Comparison of ENCODE assay signal across 9 cellular contexts in the genomic region with DNA sequence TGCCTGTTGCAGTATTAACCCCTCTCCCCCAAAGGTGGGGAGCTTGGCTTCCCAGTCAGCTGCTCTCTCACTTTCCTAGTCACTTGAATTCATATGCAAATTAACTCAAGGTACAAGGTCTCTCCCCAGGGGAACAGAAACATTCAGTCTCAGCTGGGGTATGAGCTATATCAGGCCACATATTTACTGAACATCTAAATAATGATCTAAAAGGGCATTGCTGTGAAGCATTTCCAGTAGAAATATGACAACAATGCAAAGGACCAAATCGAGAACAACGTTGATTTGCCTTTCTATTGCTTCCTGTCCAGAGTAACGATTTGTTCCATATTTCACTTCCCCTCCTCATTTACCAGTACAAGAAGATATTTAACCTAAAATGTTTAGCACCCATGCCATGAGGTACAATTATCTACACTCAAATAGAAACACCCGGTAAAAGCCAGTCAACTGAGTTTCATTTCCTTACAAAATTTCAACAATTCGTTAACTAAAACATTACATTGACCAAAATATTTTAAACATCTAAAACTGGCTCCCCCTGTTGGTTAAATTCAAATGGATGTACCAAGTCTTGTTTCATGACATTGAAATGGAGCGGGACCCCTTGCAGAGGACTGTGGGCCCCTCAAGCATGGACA. TPM values are rescaled to one million over a fixed set of nuclear protein-coding genes. Genes with fewer than 3 reads are reported as not detected.
DNase-seq lines count a peak whose midpoint lies in the region; ATAC-seq and TF ChIP-seq lines count a peak whose summit lies in the region.
"Had no signal": no experiment of that assay in that cellular context is flagged by ENCODE, and none has a peak within 500 bp of the region (broad histone marks: within the 10 kb centered on the region; RNA-seq: fewer than 3 reads in every experiment).

No MANE protein-coding gene starts in this region.

- peak overlapping the region; percentile 61 for H3K4me3 Mint-ChIP-seq in activated T-cell treated with anti-CD3 and anti-CD28 coated beads, Interleukin-2, amount 50 U/mL, for 4 hours
- no peak overlapping the region for H3K4me3 Mint-ChIP-seq in MCF 10A (ENCODE audit: unreplicated experiment)
- H3K4me3 Mint-ChIP-seq: brain had no signal

- intact Hi-C loops in MCF 10A (cut with micrococcal nuclease): no loop called here

- CTCF ChIA-PET in MCF 10A (lab: Yijun Ruan, JAX): interaction anchor here (0.6 to 1.5 kb wide), 4 partner anchors 9 to 1422 kb away, joined by 3 to 5 read pairs (median 4); no protein-coding TSS in a partner anchor

- TF ChIP-seq CTCF in epithelial cell of esophagus (IDR thresholded peaks at IDR 0.05; ENCODE audit: insufficient read depth, low read depth, low read length, missing control alignments) (no peak), MCF 10A (IDR thresholded peaks at IDR 0.05; ENCODE audit: unreplicated experiment) (no peak)

- peak in 1 of 2 donors; percentile 25 for ATAC-seq in activated T-cell treated with anti-CD3 and anti-CD28 coated beads, Interleukin-2, amount 50 U/mL, for 4 hours
- ATAC-seq in HG02571 (IDR thresholded peaks at IDR 0.05; ENCODE audit: unreplicated experiment) (peak; percentile 82), esophagus mucosa (no peak)

- no peaks in the 10 kb centered on the region for H3K36me3 Mint-ChIP-seq in activated T-cell treated with anti-CD3 and anti-CD28 coated beads, Interleukin-2, amount 50 U/mL, for 4 hours (ENCODE audit: insufficient read depth)
- no peaks in the 10 kb centered on the region for H3K36me3 Mint-ChIP-seq in MCF 10A (ENCODE audit: insufficient read depth, unreplicated experiment)
- H3K36me3 Mint-ChIP-seq: brain had no signal

- no peak overlapping the region for H3K27ac Mint-ChIP-seq in MCF 10A (ENCODE audit: low read depth, unreplicated experiment)
- H3K27ac Mint-ChIP-seq: brain had no signal

- H3K4me1 Mint-ChIP-seq in activated T-cell treated with anti-CD3 and anti-CD28 coated beads, Interleukin-2, amount 50 U/mL, for 4 hours (ENCODE audit: low read depth): peaks cover 37% of the 10 kb centered on the region
- no peaks in the 10 kb centered on the region for H3K4me1 Mint-ChIP-seq in MCF 10A (ENCODE audit: insufficient read depth, unreplicated experiment)

- POLR2A ChIA-PET in MCF 10A (lab: Yijun Ruan, JAX): interaction anchor here (0.5 kb wide), 2 partner anchors 417 to 1059 kb away, joined by 3 read pairs; no protein-coding TSS in a partner anchor

- no peak overlapping the region for H3K4me3 ChIP-seq in epithelial cell of esophagus (ENCODE audit: low read length)

- H3K27me3 Mint-ChIP-seq in activated T-cell treated with anti-CD3 and anti-CD28 coated beads, Interleukin-2, amount 50 U/mL, for 4 hours (ENCODE audit: low read depth): peaks cover 2% of the 10 kb centered on the region
- no peaks in the 10 kb centered on the region for H3K27me3 Mint-ChIP-seq in MCF 10A (ENCODE audit: insufficient read depth, unreplicated experiment)

- BruUV-seq in MCF 10A (replicated peaks; lab: Mats Ljungman, UMichigan): no TSS peak

- H3K9me3 Mint-ChIP-seq in activated T-cell treated with anti-CD3 and anti-CD28 coated beads, Interleukin-2, amount 50 U/mL, for 4 hours: no peaks in the 10 kb centered on the region
- H3K9me3 Mint-ChIP-seq in MCF 10A (ENCODE audit: unreplicated experiment): no peaks in the 10 kb centered on the region

- no peak for DNase-seq in activated T-cell treated with anti-CD3 and anti-CD28 coated beads, Interleukin-2, amount 50 U/mL, for 4 hours
- DNase-seq in activated T-cell treated with anti-CD3 and anti-CD28 coated beads, Interleukin-2, amount 50 U/mL, for 1 hour: no peak
- DNase-seq in NCI-H526 treated with DMSO at 0.1 percent for 48 hours (lab: John Stamatoyannopoulos, UW) (peak; percentile 22), epithelial cell of esophagus (ENCODE audit: low read depth) (peak; percentile 13), MCF 10A (ENCODE audit: unreplicated experiment) (no peak), NCI-H524 (lab: John Stamatoyannopoulos, UW) (no peak)

RNA-seq across cellular contexts. Expression of a gene that starts 36.5 kb away (rescaled TPM):
- total RNA-seq in activated T-cell treated with anti-CD3 and anti-CD28 coated beads, Interleukin-2, amount 50 U/mL, for 4 hours: 10 to 100 TPM; 27.9 to 35.5 (median 29.9) TPM
- total RNA-seq in esophagus mucosa: 0.76 TPM
- not detected in 2 replicates for total RNA-seq in MCF 10A (2022)

RNA-seq across cellular contexts. Expression of a gene that starts 43.4 kb away (rescaled TPM):
- 1 to 10 TPM; 5.6 to 7.6 (median 6.6) TPM for total RNA-seq in activated T-cell treated with anti-CD3 and anti-CD28 coated beads, Interleukin-2, amount 50 U/mL, for 4 hours
- total RNA-seq in esophagus mucosa: 13.2 TPM
- total RNA-seq in MCF 10A (2022): 13.0 and 17.3 TPM in 2 replicates

Comparison
In these comparisons a context has a peak if more than half of its experiments do, and no peak if none do; other contexts are left out.
1. DNase-seq: peak in NCI-H526 treated with DMSO at 0.1 percent for 48 hours (single experiment) and epithelial cell of esophagus (single experiment); none in activated T-cell treated with anti-CD3 and anti-CD28 coated beads, Interleukin-2, amount 50 U/mL, for 4 hours (single experiment), activated T-cell treated with anti-CD3 and anti-CD28 coated beads, Interleukin-2, amount 50 U/mL, for 1 hour (single experiment), MCF 10A (single experiment) and NCI-H524 (0 of 2).
2. RNA of a gene that starts 36.5 kb away (total RNA-seq): 27.9 to 35.5 TPM in activated T-cell treated with anti-CD3 and anti-CD28 coated beads, Interleukin-2, amount 50 U/mL, for 4 hours; 0.76 TPM in esophagus mucosa (single experiment) and not detected in MCF 10A; every median in the first group is over 10 times any median in the second.